In genomic region chr1:119594386-119594785, GRCh38 we compare ENCODE assay signal across 15 cellular contexts. TPM values are rescaled to one million over a fixed set of nuclear protein-coding genes. Genes with fewer than 3 reads are reported as not detected.
"Had no signal": no experiment of that assay in that cellular context is flagged by ENCODE, and none has a peak within 500 bp of the region (broad histone marks: within the 10 kb centered on the region; RNA-seq: fewer than 3 reads in every experiment).

No MANE protein-coding gene starts in this region.

- H3K4me1 ChIP-seq: right atrium auricular region, spleen, transverse colon had no signal

- H3K36me3 ChIP-seq: right atrium auricular region, spleen, transverse colon had no signal

- ATAC-seq: esophagus mucosa; left colon; naive thymus-derived CD4-positive, alpha-beta T cell; stimulated activated naive B cell treated with anti-CD40 and anti-IgM and Interleukin-4, amounts not matched to agents 10 μg/mL and 1 μg/mL and 100 μg/mL, for 72 hours; WTC11 had no signal

- H3K27ac ChIP-seq: right atrium auricular region, spleen, transverse colon had no signal

- DNase-seq: activated CD4-positive, alpha-beta T cell treated with anti-CD3 and anti-CD28 coated beads, Interleukin-2, amount 10 ng/mL, durations not matched to agents 7 days and 5 days; activated CD8-positive, alpha-beta memory T cell treated with anti-CD3 and anti-CD28 coated beads for 24 hours; activated naive CD4-positive, alpha-beta T cell treated with Interleukin-2 at 50 U/mL for 16 hours; foreskin melanocyte; head of caudate nucleus; left colon; naive thymus-derived CD4-positive, alpha-beta T cell; spleen; stimulated activated CD4-positive, alpha-beta T cell treated with anti-CD3 and anti-CD28 coated beads, Interleukin-1b, Interleukin-23, amount 100 ng/mL, for 48 hours; stimulated activated naive B cell treated with anti-CD40 and anti-IgM and Interleukin-4, amounts not matched to agents 10 μg/mL and 1 μg/mL and 100 μg/mL, for 72 hours; substantia nigra; transverse colon had no signal

- H3K9me3 ChIP-seq: right atrium auricular region, spleen, transverse colon had no signal

- H3K27me3 ChIP-seq: right atrium auricular region, spleen, transverse colon had no signal

- H3K4me3 ChIP-seq: right atrium auricular region, spleen, transverse colon had no signal

RNA-seq across cellular contexts. Expression of gene ZNF697, which starts 53.7 kb away (rescaled TPM):
- polyA plus RNA-seq: naive thymus-derived CD4-positive, alpha-beta T cell had no signal
